Comparison of ENCODE assay signal across 10 cellular contexts in the genomic region with DNA sequence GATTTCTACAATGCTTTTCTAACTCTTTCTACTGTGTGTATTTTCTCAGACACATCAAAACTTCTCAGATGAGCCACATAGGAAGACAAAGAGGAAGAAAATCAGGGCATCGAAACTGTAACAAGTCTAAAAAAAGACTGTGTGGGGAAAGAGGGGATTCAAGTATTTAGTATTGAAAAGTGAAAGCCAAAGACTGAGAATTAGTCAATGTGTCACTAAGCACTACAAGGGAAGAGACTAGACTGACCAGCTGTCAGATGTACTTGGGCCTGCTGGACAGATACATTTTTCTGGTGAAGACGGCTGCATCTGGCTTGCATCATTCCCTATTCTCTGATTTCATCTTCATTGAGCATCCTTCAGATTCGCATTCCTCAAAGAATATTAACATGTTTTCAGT. TPM values are rescaled to one million over a fixed set of nuclear protein-coding genes. Genes with fewer than 3 reads are reported as not detected.
DNase-seq lines count a peak whose midpoint lies in the region; ATAC-seq and TF ChIP-seq lines count a peak whose summit lies in the region.
"Had no signal": no experiment of that assay in that cellular context is flagged by ENCODE, and none has a peak within 500 bp of the region (broad histone marks: within the 10 kb centered on the region; RNA-seq: fewer than 3 reads in every experiment).

No MANE protein-coding gene starts in this region.

- no peaks in the 10 kb centered on the region for H3K36me3 Mint-ChIP-seq in Caco-2 (ENCODE audit: insufficient read depth, unreplicated experiment)

- ATAC-seq in GM19452 (IDR thresholded peaks at IDR 0.05; ENCODE audit: unreplicated experiment) (peak; percentile 91), HG03039 (IDR thresholded peaks at IDR 0.05; ENCODE audit: unreplicated experiment) (peak; percentile 78)

- H3K27me3 Mint-ChIP-seq in Caco-2 (ENCODE audit: insufficient read depth, unreplicated experiment), result peaks cover 3% of the 10 kb centered on the region

- H3K9me3 ChIP-seq in OCI-LY3 (ENCODE audit: insufficient read depth, low read length) (no peaks in the 10 kb centered on the region; the same call in 1 of the 2 replicates), Caco-2 (no peaks in the 10 kb centered on the region)

- no peak overlapping the region for H3K4me3 Mint-ChIP-seq in Caco-2 (ENCODE audit: unreplicated experiment)
- H3K4me3 Mint-ChIP-seq: H9 had no signal

- no peak overlapping the region for H3K27ac Mint-ChIP-seq in Caco-2 (ENCODE audit: unreplicated experiment)
- H3K27ac Mint-ChIP-seq: H9 had no signal

- H3K4me1 ChIP-seq in OCI-LY3 (ENCODE audit: low read length), result peaks cover 62% of the 10 kb centered on the region
- H3K4me1 ChIP-seq in Caco-2, result no peaks in the 10 kb centered on the region

- DNase-seq in GM10266 (ENCODE audit: extremely low spot score), result peak; percentile 72
- no peak for DNase-seq in dedifferentiated amniotic fluid mesenchymal stem cell (ENCODE audit: extremely low spot score)
- DNase-seq in Caco-2, result no peak
- no peak for DNase-seq in GF-D8 (lab: John Stamatoyannopoulos, UW)
- no peak for DNase-seq in RWPE1 (ENCODE audit: low spot score)
- DNase-seq: activated naive CD4-positive, alpha-beta T cell; H9 had no signal

- no peaks in the 10 kb centered on the region for H3K79me2 ChIP-seq in OCI-LY3 (ENCODE audit: low read length)

- H3K9me3 Mint-ChIP-seq in Caco-2 (ENCODE audit: unreplicated experiment), result no peaks in the 10 kb centered on the region
- H3K9me3 Mint-ChIP-seq: H9 had no signal

- no peaks in the 10 kb centered on the region for H4K20me1 ChIP-seq in OCI-LY3 (ENCODE audit: insufficient read depth, low read length)

- POLR2A ChIA-PET in Caco-2 (lab: Charles Lee), result no interaction called here
- POLR2A ChIA-PET in RWPE1 (lab: Yijun Ruan, JAX; ENCODE audit: low non-redundant PET), result no interaction called here

- TF ChIP-seq CTCF in GM10266 (IDR thresholded peaks at IDR 0.05; ENCODE audit: control insufficient read depth, insufficient read depth, low read depth, missing control alignments) (no peak), OCI-LY3 (IDR thresholded peaks at IDR 0.05; ENCODE audit: low read depth, low read length) (no peak), Caco-2 (IDR thresholded peaks at IDR 0.05; ENCODE audit: insufficient read depth in 1 of 2, low read depth in 1 of 2, low read length in 1 of 2, severe bottlenecking in 1 of 2, unreplicated experiment in 1 of 2) (no peak), RWPE1 (conservative IDR thresholded peaks at IDR 0.05; ENCODE audit: low read depth) (no peak)

- intact Hi-C loops in Caco-2 (cut with micrococcal nuclease; ENCODE audit: unreplicated experiment), result no loop called here

- CTCF ChIA-PET in Caco-2 (lab: Charles Lee) (no interaction called here), RWPE1 (lab: Yijun Ruan, JAX) (no interaction called here)

- H3K27me3 ChIP-seq in OCI-LY3 (ENCODE audit: low read depth, low read length) (peaks cover 14% of the 10 kb centered on the region), Caco-2 (replicated peaks; ENCODE audit: control insufficient read depth, insufficient read depth, low read length) (no peaks in the 10 kb centered on the region; the same call in 1 of the 2 replicates)

- H3K36me3 ChIP-seq in OCI-LY3 (replicated peaks; ENCODE audit: low read depth, low read length), result peaks cover 4% of the 10 kb centered on the region
- no peaks in the 10 kb centered on the region for H3K36me3 ChIP-seq in Caco-2 (ENCODE audit: control insufficient read depth, insufficient read depth, low read length)

- H3K9ac ChIP-seq in OCI-LY3 (ENCODE audit: low read length), result no peak overlapping the region

- no TSS peak for BruUV-seq in Caco-2 (replicated peaks; lab: Mats Ljungman, UMichigan)

- H3K4me2 ChIP-seq in OCI-LY3 (ENCODE audit: low read length), result peak overlapping the region; percentile 70

- H3K4me1 Mint-ChIP-seq in Caco-2 (ENCODE audit: low read depth, unreplicated experiment), result no peaks in the 10 kb centered on the region
- H3K4me1 Mint-ChIP-seq: H9 had no signal

- H2AFZ ChIP-seq in OCI-LY3 (ENCODE audit: low read depth, low read length), result no peak overlapping the region

- H3K4me3 ChIP-seq in OCI-LY3 (ENCODE audit: low read length) (peak overlapping the region; percentile 51), Caco-2 (ENCODE audit: low read depth, low read length) (no peak overlapping the region)

- H3K27ac ChIP-seq in OCI-LY3 (ENCODE audit: low read length) (peak overlapping the region; percentile 25; the same call in 1 of the 2 replicates), RWPE1 (no peak overlapping the region)

RNA-seq across cellular contexts. Expression of a gene that starts 25.4 kb away (rescaled TPM):
- total RNA-seq in Caco-2 (2022), result 101 and 104 TPM in 2 replicates

RNA-seq across cellular contexts. Expression of a gene that starts 30.3 kb away (rescaled TPM):
- total RNA-seq in Caco-2 (2022), result 177 and 194 TPM in 2 replicates

RNA-seq across cellular contexts. Expression of a gene that starts 37.3 kb away (rescaled TPM):
- total RNA-seq in Caco-2 (2022), result 113 and 122 TPM in 2 replicates
